Comparison of ENCODE assay signal across 1 cellular context in the genomic region with DNA sequence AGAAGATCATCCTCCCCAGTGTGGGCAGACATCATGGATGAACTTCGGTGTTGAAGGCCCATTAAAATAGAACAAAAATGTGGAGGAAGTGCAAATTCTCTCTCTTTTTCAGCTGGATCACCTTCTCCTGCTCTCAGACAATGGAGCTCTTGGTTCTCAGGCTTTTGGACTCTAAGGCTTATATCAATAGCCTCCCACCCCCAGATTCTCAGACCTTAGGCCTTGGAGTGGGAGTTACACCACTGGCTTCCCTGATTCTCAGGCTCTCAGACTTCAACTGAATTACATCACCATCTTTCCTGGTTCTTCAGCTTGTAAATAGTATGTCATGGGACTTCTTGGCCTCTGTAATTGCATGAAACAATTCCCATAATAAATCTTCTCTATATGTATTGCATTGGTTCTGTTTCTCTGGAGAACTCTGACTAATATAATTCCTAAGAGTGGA.
TF ChIP-seq lines count a peak whose summit lies in the region.

No MANE protein-coding gene starts in this region.

TF ChIP-seq in K562, 482 proteins besides CTCF, POLR2A, EP300 and RAD21:
- peak; percentile 49 for TF ChIP-seq EGR1 (conservative IDR thresholded peaks at IDR 0.05)
- TF ChIP-seq C11orf30 (IDR thresholded peaks at IDR 0.05; ENCODE audit: low read depth): no peak
- no peak for TF ChIP-seq CC2D1A (IDR thresholded peaks at IDR 0.05)
- TF ChIP-seq ZNF384 (IDR thresholded peaks at IDR 0.05; ENCODE audit: low read depth, low read length): no peak
- no peak for TF ChIP-seq SMAD3 (CRISPR knock-in tag; conservative IDR thresholded peaks at IDR 0.05)
- TF ChIP-seq NR4A1 (CRISPR knock-in tag; IDR thresholded peaks at IDR 0.05): no peak
- TF ChIP-seq NR4A1 (tag; IDR thresholded peaks at IDR 0.05): 0 out of 2 replicates have a peak, but pooled peaks have one; percentile 56
- peak; percentile 66; the same call in 1 of the 2 replicates for TF ChIP-seq ZNF175 (CRISPR knock-in tag; IDR thresholded peaks at IDR 0.05; ENCODE audit: low read depth)
- peak; percentile 52; the same call in 1 of the 2 replicates for TF ChIP-seq ZNF589 (CRISPR knock-in tag; IDR thresholded peaks at IDR 0.05; ENCODE audit: low read depth)
- TF ChIP-seq CEBPG (CRISPR knock-in tag; IDR thresholded peaks at IDR 0.05): no peak
- TF ChIP-seq CEBPG (tag; conservative IDR thresholded peaks at IDR 0.05 in 1 of 2, IDR thresholded peaks at IDR 0.05 in 1 of 2): peak in 1 of 2 experiments; percentile 71; a peak in 1 of 4 replicates
- TF ChIP-seq PHF21A (IDR thresholded peaks at IDR 0.05; ENCODE audit: borderline replicate concordance, low read depth): no peak
- TF ChIP-seq, protein P1, sequence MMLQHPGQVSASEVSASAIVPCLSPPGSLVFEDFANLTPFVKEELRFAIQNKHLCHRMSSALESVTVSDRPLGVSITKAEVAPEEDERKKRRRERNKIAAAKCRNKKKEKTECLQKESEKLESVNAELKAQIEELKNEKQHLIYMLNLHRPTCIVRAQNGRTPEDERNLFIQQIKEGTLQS (IDR thresholded peaks at IDR 0.05): peak; percentile 49; the same call in 1 of the 2 replicates
- TF ChIP-seq, protein P1 (CRISPR knock-in tag; conservative IDR thresholded peaks at IDR 0.05): no peak
